ENCODE assay signal across 8 cellular contexts in the genomic region with DNA sequence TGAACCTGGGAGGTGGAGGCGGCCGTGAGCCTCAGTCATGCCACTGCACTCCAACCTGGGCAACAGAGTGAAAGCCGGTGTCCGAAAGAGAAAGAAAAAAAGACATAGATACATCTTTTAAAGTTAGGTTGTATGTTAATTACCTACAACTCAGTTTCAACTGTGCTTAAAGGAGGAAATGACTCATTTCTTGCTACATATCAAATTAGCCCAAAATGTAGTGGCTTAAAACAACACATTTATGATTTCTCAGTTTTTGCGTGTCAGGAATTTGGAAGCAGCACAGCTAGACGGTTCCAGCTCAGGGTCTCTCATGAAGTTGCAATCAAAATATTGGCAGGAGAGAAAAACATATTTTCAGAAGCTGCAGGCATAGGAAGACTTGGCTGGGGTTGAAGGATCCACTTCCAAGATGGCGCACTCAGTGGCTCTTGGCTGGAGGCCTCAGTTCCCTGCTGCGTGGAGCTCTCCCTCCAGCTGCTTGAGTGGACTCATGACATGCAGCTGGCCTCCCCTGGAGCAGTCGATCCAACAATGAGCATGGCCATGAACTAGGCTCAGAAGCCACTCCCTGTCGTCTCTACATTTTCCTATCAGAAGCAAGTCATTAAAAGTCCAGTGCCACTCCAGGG. TPM values are rescaled to one million over a fixed set of nuclear protein-coding genes. Genes with fewer than 3 reads are reported as not detected.
A peak's percentile ranks its signal among the peaks of the same experiment; 100 is the strongest.
DNase-seq lines count a peak whose midpoint lies in the region; ATAC-seq and TF ChIP-seq lines count a peak whose summit lies in the region.

No MANE protein-coding gene starts in this region.

- peak overlapping the region; percentile 24 for H3K4me2 ChIP-seq in PC-9

- no peaks in the 10 kb centered on the region for H3K9me3 ChIP-seq in PC-9 (ENCODE audit: insufficient read depth, low read depth)

- H3F3A ChIP-seq in PC-9 (ENCODE audit: insufficient read depth, low read depth): peaks cover 93% of the 10 kb centered on the region

- TF ChIP-seq CTCF in PC-9 (conservative IDR thresholded peaks at IDR 0.05): no peak

- intact Hi-C loops in PC-9 (cut with micrococcal nuclease; ENCODE audit: unreplicated experiment): no loop called here
- intact Hi-C loops in posterior vena cava (cut with DNase I): no loop called here

- ATAC-seq in GM21723 (IDR thresholded peaks at IDR 0.05; ENCODE audit: unreplicated experiment): peak; percentile 51

- H4K20me1 ChIP-seq in PC-9 (ENCODE audit: insufficient read depth): peaks cover 71% of the 10 kb centered on the region

- DNase-seq in Caki2 (ENCODE audit: low read depth) (peak; percentile 64), PC-9 (peak in 1 of 2 experiments; percentile 58), mucosa of gallbladder (ENCODE audit: low spot score) (peak; percentile 44), posterior vena cava (ENCODE audit: low spot score) (no peak), NCI-H69 (lab: John Stamatoyannopoulos, UW) (no peak), OCI-M2 (lab: John Stamatoyannopoulos, UW; ENCODE audit: unreplicated experiment) (no peak)
- DNase-seq in central memory CD4-positive, alpha-beta T cell: peak; percentile 28

- CTCF ChIA-PET in PC-9 (lab: Charles Lee): interaction anchor here (0.5 kb wide), 1 partner anchor 21 kb away, joined by 4 read pairs; no protein-coding TSS in a partner anchor

- H3K9me2 ChIP-seq in PC-9 (ENCODE audit: insufficient read depth): no peaks in the 10 kb centered on the region

- no peak overlapping the region; the same call in 1 of the 2 replicates for H3K4me3 ChIP-seq in PC-9

- in situ Hi-C loops in Caki2 (cut with HindIII; ENCODE audit: low pct_unique_long_range_greater_than_20kb, low sequenced_read_pairs): no loop called here

- H2AFZ ChIP-seq in PC-9: no peak overlapping the region

- H3K36me3 ChIP-seq in PC-9 (ENCODE audit: low read depth): peaks cover 70% of the 10 kb centered on the region

- H3K4me1 ChIP-seq in PC-9 (replicated peaks; ENCODE audit: insufficient read depth): peaks cover 55% of the 10 kb centered on the region

- no TSS peak for BruUV-seq in PC-9 (replicated peaks; lab: Mats Ljungman, UMichigan)

- POLR2A ChIA-PET in PC-9 (lab: Charles Lee; ENCODE audit: unreplicated experiment): interaction anchor here (1.5 kb wide), 1 partner anchor 11 kb away, joined by 14 read pairs; no protein-coding TSS in a partner anchor

- no peaks in the 10 kb centered on the region for H3K27me3 ChIP-seq in PC-9 (ENCODE audit: insufficient read depth, low read depth)

- peaks cover 90% of the 10 kb centered on the region for H3K79me2 ChIP-seq in PC-9 (ENCODE audit: low read depth)

- peak overlapping the region; percentile 98 for H3K27ac ChIP-seq in PC-9

RNA-seq across cellular contexts. Expression of a gene that starts 7.1 kb away (rescaled TPM):
- total RNA-seq in Caki2 (2014; rRNA removed; shearing (Covaris generic); ENCODE audit: low replicate concordance): 43.3 and 54.3 TPM in 2 replicates
- 160 and 182 TPM in 2 replicates for total RNA-seq in PC-9 (2021)
- 190 TPM for total RNA-seq in mucosa of gallbladder
- 10 to 100 TPM; 51.0 to 66.4 TPM for total RNA-seq in posterior vena cava

RNA-seq across cellular contexts. Expression of a gene that starts 59.3 kb away (rescaled TPM):
- 159 and 194 TPM in 2 replicates for total RNA-seq in Caki2 (2014; rRNA removed; shearing (Covaris generic); ENCODE audit: low replicate concordance)
- 50.9 and 59.2 TPM in 2 replicates for total RNA-seq in PC-9 (2021)
- 2.1 TPM for total RNA-seq in mucosa of gallbladder
- total RNA-seq in posterior vena cava: 1 to 10 TPM in 1 of 2 donors, under 1 TPM in 1; 0.81 to 2.2 TPM

Comparison
In these comparisons a context has a peak if more than half of its experiments do, and no peak if none do; other contexts are left out.
1. DNase-seq: peak in Caki2 (single experiment), central memory CD4-positive, alpha-beta T cell (single experiment) and mucosa of gallbladder (single experiment); none in posterior vena cava (single experiment), NCI-H69 (single experiment) and OCI-M2 (single experiment).
2. RNA of a gene that starts 59.3 kb away (total RNA-seq): 159 to 194 TPM in Caki2 and 50.9 to 59.2 TPM in PC-9; 0.81 to 2.2 TPM in posterior vena cava and 2.1 TPM in mucosa of gallbladder (single experiment); every median in the first group is over 10 times any median in the second.